15 cellular contexts compared by ENCODE assay signal in genomic region chr17:77845541-77846225, GRCh38.
DNase-seq lines count a peak whose midpoint lies in the region; ATAC-seq and TF ChIP-seq lines count a peak whose summit lies in the region.
"Had no signal": no experiment of that assay in that cellular context is flagged by ENCODE, and none has a peak within 500 bp of the region (broad histone marks: within the 10 kb centered on the region; RNA-seq: fewer than 3 reads in every experiment).

No MANE protein-coding gene starts in this region.

- H3K27me3 Mint-ChIP-seq in activated CD8-positive, alpha-beta T cell treated with anti-CD3 and anti-CD28 coated beads, Interleukin-2, amount 10 ng/mL, durations not matched to agents 7 days and 5 days (ENCODE audit: low read depth): no peaks in the 10 kb centered on the region
- no peaks in the 10 kb centered on the region for H3K27me3 Mint-ChIP-seq in activated CD8-positive, alpha-beta T cell treated with anti-CD3 and anti-CD28 coated beads for 36 hours
- H3K27me3 Mint-ChIP-seq in CD8-positive, alpha-beta memory T cell: peaks cover 0 to 2% of the 10 kb centered on the region in 2 donors
- H3K27me3 Mint-ChIP-seq in chondrocyte (ENCODE audit: low read depth): no peaks in the 10 kb centered on the region

- H3K4me1 ChIP-seq in CD8-positive, alpha-beta memory T cell (ENCODE audit: insufficient read depth, low read length): peaks cover 59% of the 10 kb centered on the region
- H3K4me1 ChIP-seq in neuronal stem cell (ENCODE audit: control insufficient read depth in 2 of 2, insufficient read depth in 1 of 2, low read depth in 1 of 2, low read length in 2 of 2): peaks cover 0 to 1% of the 10 kb centered on the region in 2 donors

- no peak overlapping the region for H2BK12ac ChIP-seq in neuronal stem cell (ENCODE audit: low read length)

- H3K79me1 ChIP-seq in neuronal stem cell (ENCODE audit: low read depth, low read length): no peaks in the 10 kb centered on the region

- H3K23ac ChIP-seq in neuronal stem cell (ENCODE audit: low read depth, low read length, poor library complexity): no peak overlapping the region

- H3K36me3 ChIP-seq in CD8-positive, alpha-beta memory T cell (ENCODE audit: insufficient read depth, low read length): no peaks in the 10 kb centered on the region
- H3K36me3 ChIP-seq in neuronal stem cell (replicated peaks in 1 of 2; ENCODE audit: control insufficient read depth in 2 of 2, insufficient read depth in 2 of 2, low read length in 2 of 2): no peaks in the 10 kb centered on the region

- no peak overlapping the region for H2BK5ac ChIP-seq in neuronal stem cell (ENCODE audit: low read length)

- ATAC-seq in activated CD8-positive, alpha-beta T cell treated with anti-CD3 and anti-CD28 coated beads, Interleukin-2, amount 10 ng/mL, durations not matched to agents 7 days and 5 days: no peak
- ATAC-seq in activated CD8-positive, alpha-beta T cell treated with anti-CD3 and anti-CD28 coated beads for 36 hours: no peak
- no peak for ATAC-seq in GM21423 (IDR thresholded peaks at IDR 0.05; ENCODE audit: unreplicated experiment)
- ATAC-seq in HG02970 (IDR thresholded peaks at IDR 0.05; ENCODE audit: low FRiP score, unreplicated experiment): no peak
- ATAC-seq: PC-3 had no signal

- peak overlapping the region; percentile 29 for H2AFZ ChIP-seq in neuronal stem cell (ENCODE audit: low read length)

- no peak overlapping the region for H3K4me3 Mint-ChIP-seq in activated CD8-positive, alpha-beta T cell treated with anti-CD3 and anti-CD28 coated beads, Interleukin-2, amount 10 ng/mL, durations not matched to agents 7 days and 5 days
- no peak overlapping the region for H3K4me3 Mint-ChIP-seq in activated CD8-positive, alpha-beta T cell treated with anti-CD3 and anti-CD28 coated beads for 36 hours
- H3K4me3 Mint-ChIP-seq in CD8-positive, alpha-beta memory T cell: peak overlapping the region in 1 of 7 donors; percentile 28
- H3K4me3 Mint-ChIP-seq in chondrocyte (ENCODE audit: unreplicated experiment): no peak overlapping the region

- no peak overlapping the region for H3K9ac ChIP-seq in neuronal stem cell (ENCODE audit: low read depth, low read length, poor library complexity)

- WGBS in neuronal stem cell (ENCODE audit: extremely low coverage in 2 of 2, insufficient read length in 2 of 2, insufficient replicate concordance in 1 of 2), 2 donors: no CpG with 5 or more reads among the region's 19 CpGs

- CTCF ChIA-PET in activated CD8-positive, alpha-beta T cell treated with anti-CD3 and anti-CD28 coated beads, Interleukin-2, amount 10 ng/mL, durations not matched to agents 7 days and 5 days (lab: Charles Lee): no interaction called here
- CTCF ChIA-PET in activated CD8-positive, alpha-beta T cell treated with anti-CD3 and anti-CD28 coated beads for 36 hours (lab: Charles Lee): interaction anchor here (1.3 kb wide), 1 partner anchor 168 kb away, joined by 4 read pairs; no protein-coding TSS in a partner anchor
- CTCF ChIA-PET in CD8-positive, alpha-beta memory T cell (lab: Charles Lee): no interaction called here

- no peaks in the 10 kb centered on the region for H3K27me3 ChIP-seq in CD8-positive, alpha-beta memory T cell (ENCODE audit: insufficient read depth, low read length, poor library complexity, severe bottlenecking)
- H3K27me3 ChIP-seq in neuronal stem cell (ENCODE audit: control insufficient read depth in 3 of 3, insufficient read depth in 3 of 3, low read depth in 1 of 3, low read length in 3 of 3): peaks cover 0 to 4% (median 0%) of the 10 kb centered on the region in 3 experiments

- peak overlapping the region; percentile 49 for H2BK120ac ChIP-seq in neuronal stem cell (ENCODE audit: low read depth, low read length)

- no peak overlapping the region for H3K4ac ChIP-seq in neuronal stem cell (ENCODE audit: low read length)

- DNase-seq in activated CD8-positive, alpha-beta T cell treated with anti-CD3 and anti-CD28 coated beads, Interleukin-2, amount 10 ng/mL, durations not matched to agents 7 days and 5 days: no peak
- DNase-seq in activated CD8-positive, alpha-beta T cell treated with anti-CD3 and anti-CD28 coated beads for 36 hours: no peak
- DNase-seq in CD8-positive, alpha-beta memory T cell: peak in 1 of 5 donors; percentile 18
- DNase-seq in chondrocyte (ENCODE audit: low spot score) (peak; percentile 76), neuronal stem cell (ENCODE audit: low spot score) (no peak), GM03348 (ENCODE audit: low spot score) (no peak)
- DNase-seq: NCI-H1105; NCI-H1694 treated with DMSO at 0.1 percent for 48 hours; NCI-H345; NCI-H69; NK-92 treated with Interleukin-12 subunit alpha and Interleukin-12 subunit beta, amount 100 ng/mL, for 24 hours; PC-3 had no signal

- intact Hi-C loops in activated CD8-positive, alpha-beta T cell treated with anti-CD3 and anti-CD28 coated beads for 36 hours (cut with micrococcal nuclease): no loop called here

- TF ChIP-seq CTCF in activated CD8-positive, alpha-beta T cell treated with anti-CD3 and anti-CD28 coated beads for 36 hours (IDR thresholded peaks at IDR 0.05): no peak
- no peak for TF ChIP-seq CTCF in chondrocyte (IDR thresholded peaks at IDR 0.05)

- peak overlapping the region; percentile 87 for H2BK15ac ChIP-seq in neuronal stem cell (ENCODE audit: low read length)

- H3K4me3 ChIP-seq in CD8-positive, alpha-beta memory T cell (ENCODE audit: low read length): no peak overlapping the region
- no peak overlapping the region for H3K4me3 ChIP-seq in neuronal stem cell (ENCODE audit: low read length in 2 of 2)

- H3K9me3 Mint-ChIP-seq in activated CD8-positive, alpha-beta T cell treated with anti-CD3 and anti-CD28 coated beads, Interleukin-2, amount 10 ng/mL, durations not matched to agents 7 days and 5 days (ENCODE audit: insufficient read depth): no peaks in the 10 kb centered on the region
- H3K9me3 Mint-ChIP-seq in activated CD8-positive, alpha-beta T cell treated with anti-CD3 and anti-CD28 coated beads for 36 hours: no peaks in the 10 kb centered on the region
- H3K9me3 Mint-ChIP-seq in CD8-positive, alpha-beta memory T cell: no peaks in the 10 kb centered on the region
- no peaks in the 10 kb centered on the region for H3K9me3 Mint-ChIP-seq in chondrocyte (ENCODE audit: low read depth)

- no peaks in the 10 kb centered on the region for H3K9me3 ChIP-seq in CD8-positive, alpha-beta memory T cell (ENCODE audit: low read length)
- no peaks in the 10 kb centered on the region for H3K9me3 ChIP-seq in neuronal stem cell (replicated peaks in 1 of 2; ENCODE audit: control insufficient read depth in 2 of 2, insufficient read depth in 1 of 2, low read depth in 1 of 2, low read length in 2 of 2)

- H3K36me3 Mint-ChIP-seq in activated CD8-positive, alpha-beta T cell treated with anti-CD3 and anti-CD28 coated beads, Interleukin-2, amount 10 ng/mL, durations not matched to agents 7 days and 5 days (ENCODE audit: low read depth): no peaks in the 10 kb centered on the region
- H3K36me3 Mint-ChIP-seq in activated CD8-positive, alpha-beta T cell treated with anti-CD3 and anti-CD28 coated beads for 36 hours (ENCODE audit: low read depth): no peaks in the 10 kb centered on the region
- H3K36me3 Mint-ChIP-seq in CD8-positive, alpha-beta memory T cell: no peaks in the 10 kb centered on the region
- H3K36me3 Mint-ChIP-seq in chondrocyte (ENCODE audit: low read depth): no peaks in the 10 kb centered on the region
- H3K36me3 Mint-ChIP-seq: CD14-positive monocyte had no signal

- POLR2A ChIA-PET in activated CD8-positive, alpha-beta T cell treated with anti-CD3 and anti-CD28 coated beads, Interleukin-2, amount 10 ng/mL, durations not matched to agents 7 days and 5 days (lab: Charles Lee): interaction anchor here (0.9 kb wide), 1 partner anchor 36 kb away, joined by 3 read pairs; no protein-coding TSS in a partner anchor
- POLR2A ChIA-PET in activated CD8-positive, alpha-beta T cell treated with anti-CD3 and anti-CD28 coated beads for 36 hours (lab: Charles Lee): interaction anchor here (1.2 kb wide), 1 partner anchor 8 kb away, joined by 4 read pairs; no protein-coding TSS in a partner anchor
- POLR2A ChIA-PET in CD8-positive, alpha-beta memory T cell (lab: Charles Lee): interaction anchor here (1.2 to 1.6 kb wide), 2 partner anchors 11 to 112 kb away, joined by 3 to 7 read pairs; partner anchors contain the start of gene TNRC6C

- H4K8ac ChIP-seq in neuronal stem cell (ENCODE audit: low read depth, low read length): no peak overlapping the region

- H3K18ac ChIP-seq in neuronal stem cell (ENCODE audit: low read length): peak overlapping the region; percentile 2

- no peak overlapping the region for H3K14ac ChIP-seq in neuronal stem cell (ENCODE audit: low read length)

- H3K4me1 Mint-ChIP-seq in activated CD8-positive, alpha-beta T cell treated with anti-CD3 and anti-CD28 coated beads, Interleukin-2, amount 10 ng/mL, durations not matched to agents 7 days and 5 days (ENCODE audit: low read depth): peaks cover 40% of the 10 kb centered on the region
- peaks cover 55% of the 10 kb centered on the region for H3K4me1 Mint-ChIP-seq in activated CD8-positive, alpha-beta T cell treated with anti-CD3 and anti-CD28 coated beads for 36 hours (ENCODE audit: low read depth)
- H3K4me1 Mint-ChIP-seq in CD8-positive, alpha-beta memory T cell: peaks cover 40 to 56% (median 51%) of the 10 kb centered on the region in 3 donors
- H3K4me1 Mint-ChIP-seq in chondrocyte (ENCODE audit: low read depth): peaks cover 24% of the 10 kb centered on the region

- H2AK5ac ChIP-seq in neuronal stem cell (ENCODE audit: low read depth, low read length): peak overlapping the region; percentile 88

- no peak overlapping the region for H3K27ac ChIP-seq in CD8-positive, alpha-beta memory T cell (ENCODE audit: low read depth, low read length)
- H3K27ac ChIP-seq in neuronal stem cell (replicated peaks; ENCODE audit: low read length): no peak overlapping the region

- peak overlapping the region; percentile 70 for H3K27ac Mint-ChIP-seq in activated CD8-positive, alpha-beta T cell treated with anti-CD3 and anti-CD28 coated beads, Interleukin-2, amount 10 ng/mL, durations not matched to agents 7 days and 5 days
- H3K27ac Mint-ChIP-seq in activated CD8-positive, alpha-beta T cell treated with anti-CD3 and anti-CD28 coated beads for 36 hours: no peak overlapping the region
- H3K27ac Mint-ChIP-seq in CD8-positive, alpha-beta memory T cell: peak overlapping the region in 7 of 8 donors; percentile 40 to 90 (median 75)
- no peak overlapping the region for H3K27ac Mint-ChIP-seq in chondrocyte (ENCODE audit: unreplicated experiment)

- H4K91ac ChIP-seq in neuronal stem cell (ENCODE audit: low read depth, low read length, poor library complexity): no peak overlapping the region

- H3K4me2 ChIP-seq in neuronal stem cell (ENCODE audit: insufficient read depth, low read length, poor library complexity, severe bottlenecking): no peak overlapping the region

Comparison
In these comparisons a context has a peak if more than half of its experiments do, and no peak if none do; other contexts are left out.
1. H3K27ac Mint-ChIP-seq: peak in activated CD8-positive, alpha-beta T cell treated with anti-CD3 and anti-CD28 coated beads, Interleukin-2, amount 10 ng/mL, durations not matched to agents 7 days and 5 days (single experiment) and CD8-positive, alpha-beta memory T cell (7 of 8); none in activated CD8-positive, alpha-beta T cell treated with anti-CD3 and anti-CD28 coated beads for 36 hours (single experiment) and chondrocyte (single experiment).